Comparison of ENCODE assay signal across 1 cellular context in the genomic region with DNA sequence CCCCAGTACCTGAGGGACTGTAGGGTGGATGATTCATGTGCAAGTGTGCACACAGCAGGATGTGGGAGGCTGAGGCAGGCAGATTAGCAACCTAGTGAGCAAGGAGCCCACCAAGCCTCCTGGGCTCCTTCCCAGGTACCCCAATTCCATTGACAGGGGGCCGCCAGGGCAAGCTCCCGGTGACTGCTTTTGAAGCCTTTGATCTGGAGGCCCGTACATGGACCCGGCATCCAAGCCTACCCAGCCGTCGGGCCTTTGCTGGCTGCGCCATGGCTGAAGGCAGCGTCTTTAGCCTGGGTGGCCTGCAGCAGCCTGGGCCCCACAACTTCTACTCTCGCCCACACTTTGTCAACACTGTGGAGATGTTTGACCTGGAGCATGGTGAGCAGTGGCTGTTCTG.
TF ChIP-seq lines count a peak whose summit lies in the region.

No MANE protein-coding gene starts in this region.

TF ChIP-seq in neural cell, 6 proteins besides CTCF, POLR2A, EP300 and RAD21:
- TF ChIP-seq EZH2 (IDR thresholded peaks at IDR 0.05; ENCODE audit: borderline replicate concordance, insufficient read depth, low read length, poor library complexity, severe bottlenecking) (no peak), MXI1 (conservative IDR thresholded peaks at IDR 0.05; ENCODE audit: poor library complexity, severe bottlenecking) (no peak), SMC3 (conservative IDR thresholded peaks at IDR 0.05; ENCODE audit: poor library complexity) (no peak), POLR2AphosphoS5 (IDR thresholded peaks at IDR 0.05) (no peak), TAF1 (IDR thresholded peaks at IDR 0.05; ENCODE audit: low read depth) (no peak)
- TF ChIP-seq, protein P1, sequence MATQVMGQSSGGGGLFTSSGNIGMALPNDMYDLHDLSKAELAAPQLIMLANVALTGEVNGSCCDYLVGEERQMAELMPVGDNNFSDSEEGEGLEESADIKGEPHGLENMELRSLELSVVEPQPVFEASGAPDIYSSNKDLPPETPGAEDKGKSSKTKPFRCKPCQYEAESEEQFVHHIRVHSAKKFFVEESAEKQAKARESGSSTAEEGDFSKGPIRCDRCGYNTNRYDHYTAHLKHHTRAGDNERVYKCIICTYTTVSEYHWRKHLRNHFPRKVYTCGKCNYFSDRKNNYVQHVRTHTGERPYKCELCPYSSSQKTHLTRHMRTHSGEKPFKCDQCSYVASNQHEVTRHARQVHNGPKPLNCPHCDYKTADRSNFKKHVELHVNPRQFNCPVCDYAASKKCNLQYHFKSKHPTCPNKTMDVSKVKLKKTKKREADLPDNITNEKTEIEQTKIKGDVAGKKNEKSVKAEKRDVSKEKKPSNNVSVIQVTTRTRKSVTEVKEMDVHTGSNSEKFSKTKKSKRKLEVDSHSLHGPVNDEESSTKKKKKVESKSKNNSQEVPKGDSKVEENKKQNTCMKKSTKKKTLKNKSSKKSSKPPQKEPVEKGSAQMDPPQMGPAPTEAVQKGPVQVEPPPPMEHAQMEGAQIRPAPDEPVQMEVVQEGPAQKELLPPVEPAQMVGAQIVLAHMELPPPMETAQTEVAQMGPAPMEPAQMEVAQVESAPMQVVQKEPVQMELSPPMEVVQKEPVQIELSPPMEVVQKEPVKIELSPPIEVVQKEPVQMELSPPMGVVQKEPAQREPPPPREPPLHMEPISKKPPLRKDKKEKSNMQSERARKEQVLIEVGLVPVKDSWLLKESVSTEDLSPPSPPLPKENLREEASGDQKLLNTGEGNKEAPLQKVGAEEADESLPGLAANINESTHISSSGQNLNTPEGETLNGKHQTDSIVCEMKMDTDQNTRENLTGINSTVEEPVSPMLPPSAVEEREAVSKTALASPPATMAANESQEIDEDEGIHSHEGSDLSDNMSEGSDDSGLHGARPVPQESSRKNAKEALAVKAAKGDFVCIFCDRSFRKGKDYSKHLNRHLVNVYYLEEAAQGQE (IDR thresholded peaks at IDR 0.05; ENCODE audit: borderline replicate concordance): no peak
